ENCODE assay signal across 29 cellular contexts in genomic region chrX:6718766-6719165, GRCh38.
DNase-seq lines count a peak whose midpoint lies in the region; ATAC-seq, FAIRE-seq and TF ChIP-seq lines count a peak whose summit lies in the region.
"Had no signal": no experiment of that assay in that cellular context is flagged by ENCODE, and none has a peak within 500 bp of the region (broad histone marks: within the 10 kb centered on the region; RNA-seq: fewer than 3 reads in every experiment).

No MANE protein-coding gene starts in this region.

- SMC1A ChIA-PET in GM12878 (lab: Charles Lee; ENCODE audit: uncharacterized antibody, unreplicated experiment): interaction anchor here (0.6 to 1.9 kb wide), 5 partner anchors 9 to 686 kb away, joined by 3 to 5 read pairs (median 3); no protein-coding TSS in a partner anchor

- no peak overlapping the region for H2AFZ ChIP-seq in GM12878 (ENCODE audit: control insufficient read depth, low read depth, low read length)
- H2AFZ ChIP-seq: GM23338 had no signal

- H3K9me3 ChIP-seq in GM12878 (replicated peaks; ENCODE audit: control insufficient read depth, insufficient read depth, low read length): no peaks in the 10 kb centered on the region; the same call in 2 of the 3 replicates
- H3K9me3 ChIP-seq: colonic mucosa, esophagus muscularis mucosa, neutrophil, psoas muscle, tibial nerve had no signal

- in situ Hi-C loops in GM12878 (cut with MboI): no loop called here
- in situ Hi-C loops in ACHN (cut with HindIII; ENCODE audit: low pct_ligation_motif_present, low pct_unique_long_range_greater_than_20kb, low sequenced_read_pairs): no loop called here

- intact Hi-C loops in GM12878 (cut with micrococcal nuclease; ENCODE audit: unreplicated experiment): no loop called here

- POLR2A ChIA-PET in GM12878 (lab: Charles Lee): no interaction called here

- CTCF ChIA-PET in GM12878 (lab: Yijun Ruan, JAX): no interaction called here

- H3K4me2 ChIP-seq in GM12878 (ENCODE audit: control insufficient read depth, insufficient read depth): no peak overlapping the region
- H3K4me2 ChIP-seq: GM23338 had no signal

- no peak for FAIRE-seq in GM12878 (lab: Jason Lieb, UNC)
- FAIRE-seq: frontal cortex, HepG2 had no signal

- no peak for TF ChIP-seq POLR2A in GM12878 (IDR thresholded peaks at IDR 0.05; ENCODE audit: low read depth, low read length)

- no peak overlapping the region for H3K9ac ChIP-seq in GM12878 (ENCODE audit: control insufficient read depth, insufficient read depth, low read length)

- no peak overlapping the region for H3K4me3 ChIP-seq in GM12878
- H3K4me3 ChIP-seq: colonic mucosa, esophagus muscularis mucosa, GM23338, psoas muscle, stomach, tibial nerve had no signal

- no peaks in the 10 kb centered on the region for H3K27me3 ChIP-seq in GM12878 (replicated peaks in 1 of 2; ENCODE audit: control insufficient read depth in 2 of 2, insufficient read depth in 2 of 2, low read length in 1 of 2)
- H3K27me3 ChIP-seq: colonic mucosa, esophagus muscularis mucosa, neutrophil, stomach, tibial nerve had no signal

- no peak for TF ChIP-seq CTCF in GM12878 (IDR thresholded peaks at IDR 0.05 in 2 of 3, conservative IDR thresholded peaks at IDR 0.05 in 1 of 3; ENCODE audit: control insufficient read depth in 2 of 3, extremely low read depth in 1 of 3, insufficient read depth in 1 of 3, low read depth in 3 of 3, low read length in 3 of 3)

- no peaks in the 10 kb centered on the region for H3K79me2 ChIP-seq in GM12878 (ENCODE audit: control insufficient read depth, insufficient read depth, low read length)

- H3K36me3 ChIP-seq in GM12878 (ENCODE audit: control insufficient read depth in 2 of 2, insufficient read depth in 2 of 2, low read length in 1 of 2): no peaks in the 10 kb centered on the region
- H3K36me3 ChIP-seq: colonic mucosa, esophagus muscularis mucosa, neutrophil, stomach, tibial nerve had no signal

- BruUV-seq in GM12878 (replicated peaks; lab: Mats Ljungman, UMichigan): no TSS peak

- H4K20me1 ChIP-seq in GM12878 (ENCODE audit: control insufficient read depth, insufficient read depth): no peaks in the 10 kb centered on the region

- TF ChIP-seq EP300 in GM12878 (IDR thresholded peaks at IDR 0.05; ENCODE audit: borderline replicate concordance in 1 of 2, control insufficient read depth in 1 of 2, low read depth in 2 of 2, low read length in 2 of 2): no peak

- RAD21 ChIA-PET in GM12878 (lab: Charles Lee; ENCODE audit: unreplicated experiment): no interaction called here

- H3K27ac ChIP-seq in GM12878 (ENCODE audit: control insufficient read depth, insufficient read depth): no peak overlapping the region
- H3K27ac ChIP-seq: colonic mucosa, esophagus muscularis mucosa, HL-60, neutrophil, psoas muscle, stomach, tibial nerve had no signal

- WGBS in GM12878 (ENCODE audit: insufficient coverage, insufficient replicate concordance, low lambda C conversion rate, missing lambda C conversion rate): 35% methylated on average over 6 of the region's 6 CpGs

- TF ChIP-seq RAD21 in GM12878 (IDR thresholded peaks at IDR 0.05; ENCODE audit: insufficient read depth, low read depth, low read length): no peak

- no peaks in the 10 kb centered on the region for H3K4me1 ChIP-seq in GM12878 (ENCODE audit: control insufficient read depth, insufficient read depth, low read length)
- H3K4me1 ChIP-seq: colonic mucosa, esophagus muscularis mucosa, psoas muscle, stomach, tibial nerve had no signal

- ATAC-seq in GM18907 (IDR thresholded peaks at IDR 0.05; ENCODE audit: unreplicated experiment): peak; percentile 73
- peak; percentile 83 for ATAC-seq in HG02571 (IDR thresholded peaks at IDR 0.05; ENCODE audit: unreplicated experiment)
- ATAC-seq in HG03066 (IDR thresholded peaks at IDR 0.05; ENCODE audit: low read depth, unreplicated experiment): peak; percentile 73
- ATAC-seq in GM12878: no peak
- ATAC-seq: activated naive CD4-positive, alpha-beta T cell treated with anti-CD3 and anti-CD28 coated beads, Interleukin-2, amount 50 U/mL, for 72 hours; GM23338; HepG2; left lobe of liver; psoas muscle had no signal

- DNase-seq in GM12878 (ENCODE audit: low read depth, low spot score): no peak
- no peak for DNase-seq in NCI-H510A (lab: John Stamatoyannopoulos, UW)
- DNase-seq in ACHN: no peak
- no peak for DNase-seq in stimulated activated naive CD4-positive, alpha-beta T cell treated with Interleukin-2 at 50 U/mL for 16 hours (lab: John Stamatoyannopoulos, UW)
- no peak for DNase-seq in RKO (ENCODE audit: low spot score)
- DNase-seq: activated B cell treated with CpG ODN at 0.5 μM for 24 hours, anterior cingulate cortex, Calu3, colonic mucosa, hippocampal formation, immature natural killer cell, mesendoderm, NCI-H1092, NCI-H1930, psoas muscle, stomach, T-helper 9 cell had no signal

TF ChIP-seq in GM12878, 131 proteins besides CTCF, POLR2A, EP300 and RAD21:
- TF ChIP-seq MYC (IDR thresholded peaks at IDR 0.05; ENCODE audit: insufficient read depth, insufficient read length, insufficient replicate concordance, low read length, severe bottlenecking) (no peak), ZBTB33 (IDR thresholded peaks at IDR 0.05) (0 out of 2 replicates have a peak, but pooled peaks have one; percentile 52), RUNX3 (IDR thresholded peaks at IDR 0.05; ENCODE audit: low read length) (peak; percentile 14; the same call in 1 of the 2 replicates)
